9 cellular contexts compared by ENCODE assay signal in genomic region chr1:12549460-12550349, GRCh38.
DNase-seq lines count a peak whose midpoint lies in the region; ATAC-seq and TF ChIP-seq lines count a peak whose summit lies in the region.
"Had no signal": no experiment of that assay in that cellular context is flagged by ENCODE, and none has a peak within 500 bp of the region (broad histone marks: within the 10 kb centered on the region; RNA-seq: fewer than 3 reads in every experiment).

No MANE protein-coding gene starts in this region.

- peak overlapping the region in 1 of 2 donors; percentile 10 for H3K9ac ChIP-seq in colonic mucosa (ENCODE audit: low read depth in 2 of 2, low read length in 2 of 2)
- H3K9ac ChIP-seq in mucosa of rectum (ENCODE audit: low read depth in 1 of 2, low read length in 2 of 2) = peak overlapping the region; percentile 6 to 8
- H3K9ac ChIP-seq: KMS-11 had no signal

- H3K9me3 ChIP-seq in colonic mucosa = no peaks in the 10 kb centered on the region
- no peaks in the 10 kb centered on the region for H3K9me3 ChIP-seq in mucosa of rectum (ENCODE audit: control insufficient read depth in 2 of 2, low read length in 2 of 2)

- no peaks in the 10 kb centered on the region for H3K9me3 Mint-ChIP-seq in activated T-helper 17 cell treated with anti-CD3 and anti-CD28 coated beads, Interleukin-2, amount 50 U/mL, for 72 hours

- no peak overlapping the region for H3K27ac Mint-ChIP-seq in activated T-helper 17 cell treated with anti-CD3 and anti-CD28 coated beads, Interleukin-2, amount 50 U/mL, for 72 hours

- H3K4me3 ChIP-seq in colonic mucosa (no peak overlapping the region), mucosa of rectum (ENCODE audit: low read length in 2 of 2) (peak overlapping the region in 1 of 2 donors; percentile 16)

- no peaks in the 10 kb centered on the region for H3K36me3 Mint-ChIP-seq in activated T-helper 17 cell treated with anti-CD3 and anti-CD28 coated beads, Interleukin-2, amount 50 U/mL, for 72 hours (ENCODE audit: low read depth)

- H3K27ac ChIP-seq in colonic mucosa (peak overlapping the region; percentile 49), mucosa of rectum (ENCODE audit: low read depth in 2 of 2, low read length in 2 of 2) (peak overlapping the region; percentile 48 to 67)
- H3K27ac ChIP-seq: KMS-11 had no signal

- no peaks in the 10 kb centered on the region for H3K36me3 ChIP-seq in colonic mucosa
- H3K36me3 ChIP-seq in mucosa of rectum (ENCODE audit: control insufficient read depth in 2 of 2, insufficient read depth in 2 of 2, low read length in 2 of 2) = no peaks in the 10 kb centered on the region

- H3K4me1 Mint-ChIP-seq in activated T-helper 17 cell treated with anti-CD3 and anti-CD28 coated beads, Interleukin-2, amount 50 U/mL, for 72 hours = no peaks in the 10 kb centered on the region

- TF ChIP-seq CTCF in colonic mucosa (IDR thresholded peaks at IDR 0.05) = no peak

- intact Hi-C loops in colonic mucosa (cut with DNase I) = no loop called here

- H3K4me1 ChIP-seq in colonic mucosa (no peaks in the 10 kb centered on the region), mucosa of rectum (ENCODE audit: control insufficient read depth in 2 of 2, insufficient read depth in 2 of 2, low read length in 2 of 2) (peaks cover 9 to 11% of the 10 kb centered on the region in 2 donors)

- ATAC-seq in activated T-helper 17 cell treated with anti-CD3 and anti-CD28 coated beads, Interleukin-2, amount 50 U/mL, for 72 hours (replicated peaks) = no peak
- ATAC-seq in HG03460 (IDR thresholded peaks at IDR 0.05; ENCODE audit: unreplicated experiment) (no peak), HG03354 (IDR thresholded peaks at IDR 0.05; ENCODE audit: poor library complexity, severe bottlenecking, unreplicated experiment) (no peak)

- no peak overlapping the region for H3K4me3 Mint-ChIP-seq in activated T-helper 17 cell treated with anti-CD3 and anti-CD28 coated beads, Interleukin-2, amount 50 U/mL, for 72 hours

- H3K27me3 ChIP-seq in colonic mucosa (no peaks in the 10 kb centered on the region), mucosa of rectum (ENCODE audit: control insufficient read depth in 2 of 2, insufficient read depth in 2 of 2, low read length in 2 of 2) (no peaks in the 10 kb centered on the region)

- no peaks in the 10 kb centered on the region for H3K27me3 Mint-ChIP-seq in activated T-helper 17 cell treated with anti-CD3 and anti-CD28 coated beads, Interleukin-2, amount 50 U/mL, for 72 hours

- DNase-seq in EL = peak; percentile 87
- peak; percentile 80 for DNase-seq in NCI-H2196 (lab: John Stamatoyannopoulos, UW; ENCODE audit: unreplicated experiment)
- DNase-seq in colonic mucosa = peak; percentile 79
- no peak for DNase-seq in GM19240 (ENCODE audit: insufficient read length, low spot score)
